ENCODE assay signal across 16 cellular contexts in the genomic region with DNA sequence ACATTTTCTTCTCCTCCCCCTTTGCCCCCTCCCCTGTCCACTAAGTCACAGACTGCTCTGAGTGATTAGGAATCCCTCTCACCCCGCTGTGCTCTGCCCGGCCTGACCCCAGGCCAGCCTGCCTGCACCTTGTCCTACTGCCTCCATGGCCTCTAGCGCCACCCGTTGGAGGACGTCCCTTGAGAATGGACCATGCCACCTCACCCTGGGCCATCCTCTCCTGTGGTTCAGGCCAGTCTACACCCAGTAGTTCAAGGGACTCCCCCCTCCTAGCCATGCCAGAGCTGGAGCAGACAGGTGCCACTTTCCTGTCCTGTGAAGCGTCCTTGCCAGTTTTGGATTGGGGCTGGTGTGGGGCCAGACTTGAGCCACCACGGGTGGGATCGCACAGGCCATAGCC. TPM values are rescaled to one million over a fixed set of nuclear protein-coding genes. Genes with fewer than 3 reads are reported as not detected.
A peak's percentile ranks its signal among the peaks of the same experiment; 100 is the strongest.
DNase-seq lines count a peak whose midpoint lies in the region; ATAC-seq, FAIRE-seq and TF ChIP-seq lines count a peak whose summit lies in the region.
"Had no signal": no experiment of that assay in that cellular context is flagged by ENCODE, and none has a peak within 500 bp of the region (broad histone marks: within the 10 kb centered on the region; RNA-seq: fewer than 3 reads in every experiment).

No MANE protein-coding gene starts in this region.

- no TSS peak for BruUV-seq in HCT116 (replicated peaks; lab: Mats Ljungman, UMichigan)

- intact Hi-C loops in HCT116 (cut with micrococcal nuclease) = no loop called here
- intact Hi-C loops in spleen (cut with DNase I; ENCODE audit: low total_unique reads) = no loop called here
- intact Hi-C loops in CD4-positive, alpha-beta T cell (cut with DNase I, micrococcal nuclease) = no loop called here

- no peaks in the 10 kb centered on the region for H3K27me3 Mint-ChIP-seq in CD4-positive, alpha-beta T cell
- H3K27me3 Mint-ChIP-seq: activated CD4-positive, alpha-beta T cell treated with anti-CD3 and anti-CD28 coated beads, Interleukin-2, amount 10 ng/mL, durations not matched to agents 7 days and 5 days had no signal

- H3K4me1 Mint-ChIP-seq in CD4-positive, alpha-beta T cell (ENCODE audit: low read depth) = no peaks in the 10 kb centered on the region

- H4K20me1 ChIP-seq in HCT116 (ENCODE audit: insufficient read depth) = no peaks in the 10 kb centered on the region

- ATAC-seq in HCT116 (peak; percentile 65; the same call in 1 of the 2 replicates), HG02759 (IDR thresholded peaks at IDR 0.05; ENCODE audit: unreplicated experiment) (no peak)
- no peak for ATAC-seq in CD4-positive, alpha-beta T cell (ENCODE audit: poor library complexity)

- H3K4me3 ChIP-seq in HCT116 (replicated peaks in 1 of 2; ENCODE audit: low read depth in 1 of 2, low read length in 2 of 2) (no peak overlapping the region), bronchial epithelial cell (ENCODE audit: low read depth, low read length) (no peak overlapping the region), spleen (no peak overlapping the region)
- H3K4me3 ChIP-seq: ascending aorta; BLaER1 treated with 17β-estradiol and CSF1 and Interleukin-3, amounts not matched to agents 10 nM and 100 nM had no signal

- H3K27me3 ChIP-seq in HCT116 (ENCODE audit: insufficient read depth, low read length) = no peaks in the 10 kb centered on the region
- no peaks in the 10 kb centered on the region for H3K27me3 ChIP-seq in bronchial epithelial cell (ENCODE audit: control insufficient read depth, insufficient read depth, low read length)
- H3K27me3 ChIP-seq in spleen (replicated peaks in 1 of 7) = peaks cover 0 to 4% (median 0%) of the 10 kb centered on the region in 7 donors
- no peaks in the 10 kb centered on the region for H3K27me3 ChIP-seq in CD4-positive, alpha-beta T cell (ENCODE audit: control insufficient read depth, insufficient read depth, low read length)
- H3K27me3 ChIP-seq: ascending aorta had no signal

- FAIRE-seq in bronchial epithelial cell (lab: Jason Lieb, UNC) = no peak
- FAIRE-seq: HTR-8/SVneo, urothelium cell line had no signal

- CTCF ChIA-PET in HCT116 (lab: Charles Lee) = no interaction called here
- CTCF ChIA-PET in CD4-positive, alpha-beta T cell (lab: Charles Lee) = no interaction called here

- TF ChIP-seq CTCF in HCT116 (IDR thresholded peaks at IDR 0.05 in 2 of 3, conservative IDR thresholded peaks at IDR 0.05 in 1 of 3; ENCODE audit: borderline replicate concordance in 1 of 3, insufficient read depth in 1 of 3, low read depth in 2 of 3, low read length in 2 of 3) = peak in 1 of 3 experiments; percentile 16; a peak in 1 of 6 replicates
- peak; percentile 11 for TF ChIP-seq CTCF in bronchial epithelial cell (IDR thresholded peaks at IDR 0.05; ENCODE audit: insufficient read depth, low read length, severe bottlenecking)
- no peak for TF ChIP-seq CTCF in spleen (IDR thresholded peaks at IDR 0.05 in 8 of 11, conservative IDR thresholded peaks at IDR 0.05 in 3 of 11)
- TF ChIP-seq CTCF in CD4-positive, alpha-beta T cell (IDR thresholded peaks at IDR 0.05) = no peak

- H2AFZ ChIP-seq in HCT116 (ENCODE audit: low read depth, low read length, poor library complexity, severe bottlenecking) = no peak overlapping the region

- no peak for TF ChIP-seq RAD21 in HCT116 (IDR thresholded peaks at IDR 0.05; ENCODE audit: low read depth)

- H3K4me3 Mint-ChIP-seq in CD4-positive, alpha-beta T cell = no peak overlapping the region
- H3K4me3 Mint-ChIP-seq: activated CD4-positive, alpha-beta T cell treated with anti-CD3 and anti-CD28 coated beads, Interleukin-2, amount 10 ng/mL, durations not matched to agents 7 days and 5 days; activated T-helper 1 cell treated with anti-CD3 and anti-CD28 coated beads, Interleukin-12 subunit alpha, Interleukin-12 subunit beta, Interleukin-2, Interleukin-4 antibody, amounts not matched to agents 30 ng/mL and 10 ng/mL and 1 ng/mL, durations not matched to agents 14 hours and 24 hours and 36 hours; nephron had no signal

- no peaks in the 10 kb centered on the region for H3K9me2 ChIP-seq in HCT116 (ENCODE audit: insufficient read depth)

- no peaks in the 10 kb centered on the region; the same call in 1 of the 2 replicates for H3K79me2 ChIP-seq in HCT116 (ENCODE audit: insufficient read depth, low read length)

- no peak overlapping the region for H3K9ac ChIP-seq in HCT116 (ENCODE audit: low read length)
- H3K9ac ChIP-seq: BLaER1 treated with 17β-estradiol and CSF1 and Interleukin-3, amounts not matched to agents 10 nM and 100 nM had no signal

- H3K27ac ChIP-seq in HCT116 (ENCODE audit: low read depth, low read length) = no peak overlapping the region
- peak overlapping the region in 2 of 8 donors; percentile 2 to 21 for H3K27ac ChIP-seq in spleen
- no peak overlapping the region for H3K27ac ChIP-seq in CD4-positive, alpha-beta T cell (ENCODE audit: low read depth, low read length)
- H3K27ac ChIP-seq: ascending aorta; BLaER1 treated with 17β-estradiol and CSF1 and Interleukin-3, amounts not matched to agents 10 nM and 100 nM had no signal

- no peak for TF ChIP-seq POLR2A in HCT116 (IDR thresholded peaks at IDR 0.05; ENCODE audit: borderline replicate concordance, extremely low read depth, insufficient read depth, insufficient read length)
- TF ChIP-seq POLR2A in spleen (IDR thresholded peaks at IDR 0.05) = no peak

- 81 to 93% (median 87%) methylated on average over 5 to 8 of the region's 8 CpGs for WGBS in spleen, 5 donors

- H3K36me3 ChIP-seq in HCT116 (ENCODE audit: control insufficient read depth in 1 of 2, insufficient read depth in 2 of 2, low read length in 2 of 2) = no peaks in the 10 kb centered on the region; a peak in 1 of 4 replicates
- H3K36me3 ChIP-seq in bronchial epithelial cell (ENCODE audit: control insufficient read depth, insufficient read depth, low read length) = peaks cover 6% of the 10 kb centered on the region
- peaks cover 0 to 90% (median 28%) of the 10 kb centered on the region in 6 donors for H3K36me3 ChIP-seq in spleen

- H3K27ac Mint-ChIP-seq in CD4-positive, alpha-beta T cell = no peak overlapping the region

- no peaks in the 10 kb centered on the region for H3K9me3 Mint-ChIP-seq in CD4-positive, alpha-beta T cell
- H3K9me3 Mint-ChIP-seq: activated CD4-positive, alpha-beta T cell treated with anti-CD3 and anti-CD28 coated beads, Interleukin-2, amount 10 ng/mL, durations not matched to agents 7 days and 5 days; activated T-helper 1 cell treated with anti-CD3 and anti-CD28 coated beads, Interleukin-12 subunit alpha, Interleukin-12 subunit beta, Interleukin-2, Interleukin-4 antibody, amounts not matched to agents 30 ng/mL and 10 ng/mL and 1 ng/mL, durations not matched to agents 14 hours and 24 hours and 36 hours; nephron had no signal

- no peak overlapping the region for H3K4me2 ChIP-seq in HCT116 (ENCODE audit: low read length)
- H3K4me2 ChIP-seq: BLaER1 treated with 17β-estradiol and CSF1 and Interleukin-3, amounts not matched to agents 10 nM and 100 nM had no signal

- H3K4me1 ChIP-seq in HCT116 (ENCODE audit: control insufficient read depth in 1 of 2, insufficient read depth in 2 of 2, low read length in 2 of 2) = no peaks in the 10 kb centered on the region
- H3K4me1 ChIP-seq in spleen = peaks cover 0 to 15% (median 6%) of the 10 kb centered on the region in 6 donors
- H3K4me1 ChIP-seq: ascending aorta had no signal

- RAD21 ChIA-PET in HCT116 (lab: Charles Lee; ENCODE audit: low non-redundant PET in 1 of 2, low total read pairs in 2 of 2, uncharacterized antibody in 2 of 2, unreplicated experiment in 2 of 2) = no interaction called here

- peaks cover 68% of the 10 kb centered on the region for H3K36me3 Mint-ChIP-seq in CD4-positive, alpha-beta T cell (ENCODE audit: low read depth)

- H3K9me3 ChIP-seq in HCT116 (ENCODE audit: control insufficient read depth in 1 of 2, insufficient read depth in 1 of 2, low read depth in 1 of 2, low read length in 2 of 2) (no peaks in the 10 kb centered on the region), spleen (no peaks in the 10 kb centered on the region)
- H3K9me3 ChIP-seq in CD4-positive, alpha-beta T cell (ENCODE audit: control insufficient read depth, low read length) = no peaks in the 10 kb centered on the region
- H3K9me3 ChIP-seq: ascending aorta; BLaER1 treated with 17β-estradiol and CSF1 and Interleukin-3, amounts not matched to agents 10 nM and 100 nM had no signal

- DNase-seq in HCT116 (ENCODE audit: low read depth, low spot score) = no peak
- no peak for DNase-seq in bronchial epithelial cell (ENCODE audit: low read depth)
- DNase-seq in spleen = peak; percentile 74
- DNase-seq in CD4-positive, alpha-beta T cell = no peak
- DNase-seq: activated CD4-positive, alpha-beta T cell treated with anti-CD3 and anti-CD28 coated beads, Interleukin-2, amount 10 ng/mL, durations not matched to agents 7 days and 5 days; NCI-H2029 treated with DMSO at 0.1 percent for 48 hours; NCI-H748 treated with DMSO at 0.1 percent for 48 hours; retina; SHP77 treated with DMSO at 0.1 percent for 48 hours had no signal

- POLR2A ChIA-PET in HCT116 (lab: Charles Lee) = no interaction called here
- POLR2A ChIA-PET in CD4-positive, alpha-beta T cell (lab: Charles Lee) = no interaction called here

TF ChIP-seq in HCT116, 20 proteins besides CTCF, POLR2A, EP300 and RAD21:
- TF ChIP-seq SIN3A (IDR thresholded peaks at IDR 0.05; ENCODE audit: low read depth) = no peak
TF ChIP-seq in HCT116: peak in this region for 0.

RNA-seq across cellular contexts. Expression of a gene that starts 9.7 kb away (rescaled TPM):
- 92.3 TPM for total RNA-seq in HCT116 (2021; ENCODE audit: unreplicated experiment)
- polyA plus RNA-seq in HCT116 (2012) = 104 and 125 TPM in 2 replicates
- 114 and 119 TPM in 2 replicates for total RNA-seq in bronchial epithelial cell
- 100 to 1,000 TPM in 2 of 7 donors, 10 to 100 TPM in 5; 86.2 to 118 (median 91.1) TPM for total RNA-seq in spleen
- 10 to 100 TPM; 46.4 to 85.2 (median 55.2) TPM for polyA plus RNA-seq in spleen
- total RNA-seq in CD4-positive, alpha-beta T cell = 10 to 100 TPM; 61.2 to 67.4 TPM

RNA-seq across cellular contexts. Expression of a gene that starts 56.9 kb away (rescaled TPM):
- total RNA-seq in HCT116 (2021; ENCODE audit: unreplicated experiment) = 12.6 TPM
- 7.5 and 9.6 TPM in 2 replicates for polyA plus RNA-seq in HCT116 (2012)
- total RNA-seq in bronchial epithelial cell = 4.0 and 5.3 TPM in 2 replicates
- 10 to 100 TPM in 1 of 7 donors, 1 to 10 TPM in 6; 2.0 to 12.2 (median 6.2) TPM for total RNA-seq in spleen
- polyA plus RNA-seq in spleen = 1 to 10 TPM; 3.3 to 7.4 (median 4.9) TPM
- 1 to 10 TPM; 1.4 to 2.0 TPM for total RNA-seq in CD4-positive, alpha-beta T cell

RNA-seq across cellular contexts. Expression of a gene that starts 57.8 kb away (rescaled TPM):
- total RNA-seq in HCT116 (2021; ENCODE audit: unreplicated experiment) = 72.8 TPM
- 30.8 and 35.3 TPM in 2 replicates for polyA plus RNA-seq in HCT116 (2012)
- 5.5 and 7.3 TPM in 2 replicates for total RNA-seq in bronchial epithelial cell
- total RNA-seq in spleen = 10 to 100 TPM; 50.6 to 86.5 (median 62.1) TPM
- 10 to 100 TPM in 2 of 3 donors, 1 to 10 TPM in 1; 9.5 to 22.7 (median 11.4) TPM for polyA plus RNA-seq in spleen
- 10 to 100 TPM; 45.9 to 50.2 TPM for total RNA-seq in CD4-positive, alpha-beta T cell
